ENCODE assay signal across 25 cellular contexts in genomic region chr2:102660574-102660973, GRCh38. TPM values are rescaled to one million over a fixed set of nuclear protein-coding genes. Genes with fewer than 3 reads are reported as not detected.
"Had no signal": no experiment of that assay in that cellular context is flagged by ENCODE, and none has a peak within 500 bp of the region (broad histone marks: within the 10 kb centered on the region; RNA-seq: fewer than 3 reads in every experiment).

No MANE protein-coding gene starts in this region.

- H3K27me3 Mint-ChIP-seq: activated CD8-positive, alpha-beta T cell treated with anti-CD3 and anti-CD28 coated beads for 36 hours; activated naive CD8-positive, alpha-beta T cell treated with anti-CD3 and anti-CD28 coated beads for 36 hours; naive thymus-derived CD4-positive, alpha-beta T cell had no signal

- H3K4me3 ChIP-seq: dorsolateral prefrontal cortex, left ventricle myocardium inferior, prostate gland, smooth muscle cell, stomach, upper lobe of left lung had no signal

- H3K4me1 ChIP-seq: left ventricle myocardium inferior, prostate gland, upper lobe of left lung had no signal

- H3K9me3 ChIP-seq: left ventricle myocardium inferior, prostate gland, stomach, upper lobe of left lung had no signal

- H3K27ac ChIP-seq: dorsolateral prefrontal cortex, left ventricle myocardium inferior, prostate gland, stomach, upper lobe of left lung had no signal

- H3K9me3 Mint-ChIP-seq: activated CD8-positive, alpha-beta T cell treated with anti-CD3 and anti-CD28 coated beads for 36 hours; activated naive CD8-positive, alpha-beta T cell treated with anti-CD3 and anti-CD28 coated beads for 36 hours; activated T-helper 17 cell treated with anti-CD3 and anti-CD28 coated beads, Interleukin-2, amount 50 U/mL, for 72 hours; endodermal cell; memory B cell; naive thymus-derived CD4-positive, alpha-beta T cell; stimulated activated effector memory CD8-positive, alpha-beta T cell treated with anti-CD3 and anti-CD28 coated beads, Interleukin-12 subunit alpha, Interleukin-12 subunit beta, amount 100 ng/mL, for 72 hours; T-cell had no signal

- H3K27ac Mint-ChIP-seq: activated CD8-positive, alpha-beta T cell treated with anti-CD3 and anti-CD28 coated beads for 36 hours; activated naive CD8-positive, alpha-beta T cell treated with anti-CD3 and anti-CD28 coated beads for 36 hours; activated T-helper 17 cell treated with anti-CD3 and anti-CD28 coated beads, Interleukin-2, amount 50 U/mL, for 72 hours; memory B cell; naive thymus-derived CD4-positive, alpha-beta T cell; stimulated activated effector memory CD8-positive, alpha-beta T cell treated with anti-CD3 and anti-CD28 coated beads, Interleukin-12 subunit alpha, Interleukin-12 subunit beta, amount 100 ng/mL, for 72 hours; T-cell had no signal

- H3K36me3 ChIP-seq: left ventricle myocardium inferior, prostate gland, upper lobe of left lung had no signal

- H3K4me3 Mint-ChIP-seq: activated CD8-positive, alpha-beta T cell treated with anti-CD3 and anti-CD28 coated beads for 36 hours; activated naive CD8-positive, alpha-beta T cell treated with anti-CD3 and anti-CD28 coated beads for 36 hours; activated T-helper 17 cell treated with anti-CD3 and anti-CD28 coated beads, Interleukin-2, amount 50 U/mL, for 72 hours; endodermal cell; memory B cell; naive thymus-derived CD4-positive, alpha-beta T cell; stimulated activated effector memory CD8-positive, alpha-beta T cell treated with anti-CD3 and anti-CD28 coated beads, Interleukin-12 subunit alpha, Interleukin-12 subunit beta, amount 100 ng/mL, for 72 hours; T-cell had no signal

- H3K4me1 Mint-ChIP-seq: memory B cell had no signal

- DNase-seq: activated CD4-positive, alpha-beta T cell treated with anti-CD3 and anti-CD28 coated beads for 48 hours; activated CD4-positive, CD25-positive, alpha-beta regulatory T cell; activated CD8-positive, alpha-beta T cell treated with anti-CD3 and anti-CD28 coated beads for 36 hours; activated naive CD4-positive, alpha-beta T cell; activated naive CD8-positive, alpha-beta T cell treated with anti-CD3 and anti-CD28 coated beads for 36 hours; activated T-cell treated with anti-CD3 and anti-CD28 coated beads, Interleukin-2, amount 50 U/mL, for 1 hour; amniotic stem cell; dorsolateral prefrontal cortex; endodermal cell; kidney; left ventricle myocardium inferior; naive thymus-derived CD4-positive, alpha-beta T cell; stimulated activated CD4-positive, alpha-beta T cell treated with anti-CD3 and anti-CD28 coated beads, Interleukin-4, amount 100 ng/mL, for 24 hours; stomach; T-cell; T-helper 9 cell; upper lobe of left lung had no signal

- H3K27me3 ChIP-seq: stomach, upper lobe of left lung had no signal

- H3K4me2 ChIP-seq: smooth muscle cell had no signal

- FAIRE-seq: frontal cortex, kidney had no signal

- H3K36me3 Mint-ChIP-seq: memory B cell; stimulated activated effector memory CD8-positive, alpha-beta T cell treated with anti-CD3 and anti-CD28 coated beads, Interleukin-12 subunit alpha, Interleukin-12 subunit beta, amount 100 ng/mL, for 72 hours; T-cell had no signal

RNA-seq across cellular contexts. Expression of gene SLC9A2, which starts 41.2 kb away (rescaled TPM):
- total RNA-seq: activated T-helper 17 cell treated with anti-CD3 and anti-CD28 coated beads, Interleukin-2, amount 50 U/mL, for 72 hours; endodermal cell; mononuclear cell; naive thymus-derived CD4-positive, alpha-beta T cell; osteocyte; smooth muscle cell; T-cell had no signal
- polyA plus RNA-seq: smooth muscle cell had no signal
